ENCODE assay signal across 8 cellular contexts in the genomic region with DNA sequence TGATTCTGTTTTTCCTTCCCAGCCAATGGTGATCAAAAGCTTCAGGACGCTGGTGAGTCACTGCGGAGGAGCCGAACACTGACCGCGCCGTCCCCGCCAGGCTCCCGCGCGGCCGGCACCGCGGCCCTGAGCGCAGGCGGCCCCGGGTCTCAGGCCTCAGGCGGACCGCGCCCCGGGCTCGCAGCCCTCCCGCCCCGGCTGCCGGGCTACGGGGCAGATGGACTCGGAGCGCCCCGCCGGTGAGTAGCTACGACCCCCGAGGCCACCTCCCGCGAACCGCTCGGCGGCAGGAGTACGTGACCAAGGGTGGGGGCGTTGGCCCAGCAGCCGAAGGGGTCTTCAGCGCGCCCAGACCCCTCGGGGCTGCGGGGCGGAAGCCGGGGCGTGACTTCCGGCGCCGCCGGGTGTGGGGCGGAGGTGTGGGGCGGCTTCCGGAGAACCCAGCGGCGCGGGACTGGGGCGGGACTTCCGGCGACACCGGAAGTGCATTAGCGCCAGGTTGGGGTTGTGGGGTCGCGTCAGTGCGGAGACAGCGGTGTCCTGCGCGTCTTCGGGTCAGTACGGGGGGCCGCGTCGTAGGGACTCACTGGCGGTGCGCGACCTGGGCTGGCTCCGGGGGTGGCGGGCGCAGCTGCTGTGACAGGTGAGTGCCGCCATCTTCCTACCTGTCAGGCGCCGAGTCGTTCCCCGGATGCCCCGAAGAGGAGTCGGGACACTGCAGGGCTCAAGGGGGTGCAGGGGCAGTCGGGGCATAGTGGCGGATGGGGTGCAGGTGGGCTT. TPM values are rescaled to one million over a fixed set of nuclear protein-coding genes. Genes with fewer than 3 reads are reported as not detected.
DNase-seq lines count a peak whose midpoint lies in the region; ATAC-seq and TF ChIP-seq lines count a peak whose summit lies in the region.

A gene with protein sequence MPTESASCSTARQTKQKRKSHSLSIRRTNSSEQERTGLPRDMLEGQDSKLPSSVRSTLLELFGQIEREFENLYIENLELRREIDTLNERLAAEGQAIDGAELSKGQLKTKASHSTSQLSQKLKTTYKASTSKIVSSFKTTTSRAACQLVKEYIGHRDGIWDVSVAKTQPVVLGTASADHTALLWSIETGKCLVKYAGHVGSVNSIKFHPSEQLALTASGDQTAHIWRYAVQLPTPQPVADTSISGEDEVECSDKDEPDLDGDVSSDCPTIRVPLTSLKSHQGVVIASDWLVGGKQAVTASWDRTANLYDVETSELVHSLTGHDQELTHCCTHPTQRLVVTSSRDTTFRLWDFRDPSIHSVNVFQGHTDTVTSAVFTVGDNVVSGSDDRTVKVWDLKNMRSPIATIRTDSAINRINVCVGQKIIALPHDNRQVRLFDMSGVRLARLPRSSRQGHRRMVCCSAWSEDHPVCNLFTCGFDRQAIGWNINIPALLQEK (plus strand): TSS at position 60 of the 780 bp plus-strand sequence. CDS start 15,771 bp downstream, outside the sequence.

- DNase-seq in CD4-positive, CD25-positive, alpha-beta regulatory T cell = peak; percentile 86 to 92 (median 89)
- DNase-seq in NOMO-1 treated with DMSO at 0.1 percent for 48 hours (lab: John Stamatoyannopoulos, UW; ENCODE audit: unreplicated experiment) (peak; percentile 66), endothelial cell (ENCODE audit: low spot score) (peak; percentile 75), midbrain (lab: John Stamatoyannopoulos, UW) (peak; percentile 84)
- peak; percentile 49 for DNase-seq in activated CD8-positive, alpha-beta memory T cell treated with anti-CD3 and anti-CD28 coated beads, Interleukin-2, amount 50 U/mL, for 1 hour (ENCODE audit: extremely low read depth)
- DNase-seq in stimulated activated CD8-positive, alpha-beta memory T cell treated with anti-CD3 and anti-CD28 coated beads, Interleukin-15, amount 100 ng/mL, for 48 hours (ENCODE audit: low read depth in 2 of 2) = peak; percentile 82 to 83

- H3K27me3 Mint-ChIP-seq in CD4-positive, CD25-positive, alpha-beta regulatory T cell = no peaks in the 10 kb centered on the region
- H3K27me3 Mint-ChIP-seq in endothelial cell (ENCODE audit: unreplicated experiment) = peaks cover 15% of the 10 kb centered on the region

- H3K27ac ChIP-seq in CD4-positive, CD25-positive, alpha-beta regulatory T cell (ENCODE audit: insufficient read depth, low read length, poor library complexity, severe bottlenecking) = peak within 1 kb of the TSS; percentile 86

- no peaks in the 10 kb centered on the region for H3K9me3 ChIP-seq in CD4-positive, CD25-positive, alpha-beta regulatory T cell (ENCODE audit: control insufficient read depth in 2 of 2, low read length in 2 of 2)

- H3K9me3 Mint-ChIP-seq in CD4-positive, CD25-positive, alpha-beta regulatory T cell = no peaks in the 10 kb centered on the region
- no peaks in the 10 kb centered on the region for H3K9me3 Mint-ChIP-seq in endothelial cell (ENCODE audit: unreplicated experiment)

- TF ChIP-seq CTCF in endothelial cell (IDR thresholded peaks at IDR 0.05; ENCODE audit: unreplicated experiment) = no peak

- H3K36me3 ChIP-seq in CD4-positive, CD25-positive, alpha-beta regulatory T cell (ENCODE audit: control insufficient read depth, insufficient read depth, low read length) = peaks cover 14% of the 10 kb centered on the region

- peak within 1 kb of the TSS; percentile 93 to 99 (median 97) for H3K4me3 Mint-ChIP-seq in CD4-positive, CD25-positive, alpha-beta regulatory T cell
- peak within 1 kb of the TSS; percentile 98 for H3K4me3 Mint-ChIP-seq in endothelial cell (ENCODE audit: unreplicated experiment)

- peaks cover 36 to 89% (median 63%) of the 10 kb centered on the region in 4 donors for H3K4me1 Mint-ChIP-seq in CD4-positive, CD25-positive, alpha-beta regulatory T cell
- peaks cover 48% of the 10 kb centered on the region for H3K4me1 Mint-ChIP-seq in endothelial cell (ENCODE audit: unreplicated experiment)

- peak within 1 kb of the TSS; percentile 96 for H3K4me3 ChIP-seq in CD4-positive, CD25-positive, alpha-beta regulatory T cell (ENCODE audit: low read depth, low read length)

- no peaks in the 10 kb centered on the region for H3K36me3 Mint-ChIP-seq in CD4-positive, CD25-positive, alpha-beta regulatory T cell
- no peaks in the 10 kb centered on the region for H3K36me3 Mint-ChIP-seq in endothelial cell (ENCODE audit: low read depth, unreplicated experiment)

- H3K4me1 ChIP-seq in CD4-positive, CD25-positive, alpha-beta regulatory T cell (ENCODE audit: control insufficient read depth, insufficient read depth, low read length, poor library complexity, severe bottlenecking) = peaks cover 49% of the 10 kb centered on the region

- no peaks in the 10 kb centered on the region for H3K27me3 ChIP-seq in CD4-positive, CD25-positive, alpha-beta regulatory T cell (ENCODE audit: control insufficient read depth, insufficient read depth, low read length)

- H3K27ac Mint-ChIP-seq in CD4-positive, CD25-positive, alpha-beta regulatory T cell = peak within 1 kb of the TSS; percentile 93 to 97 (median 96)
- H3K27ac Mint-ChIP-seq in endothelial cell (ENCODE audit: unreplicated experiment) = peak within 1 kb of the TSS; percentile 94

- ATAC-seq in CD4-positive, CD25-positive, alpha-beta regulatory T cell (ENCODE audit: low read depth in 2 of 2) = peak; percentile 95 to 97
- ATAC-seq in GM19328 (IDR thresholded peaks at IDR 0.05; ENCODE audit: unreplicated experiment) (peak; percentile 91), HG03460 (IDR thresholded peaks at IDR 0.05; ENCODE audit: unreplicated experiment) (peak; percentile 90)

RNA-seq across cellular contexts. Expression of the gene that starts here (rescaled TPM):
- 31.6 TPM for total RNA-seq in CD4-positive, CD25-positive, alpha-beta regulatory T cell
- 10 to 100 TPM; 10.6 to 15.0 (median 12.2) TPM for polyA plus RNA-seq in CD4-positive, CD25-positive, alpha-beta regulatory T cell
- total RNA-seq in endothelial cell (ENCODE audit: unreplicated experiment) = 32.6 TPM

Comparison
In these comparisons a context has a peak if more than half of its experiments do, and no peak if none do; other contexts are left out.
1. Peak in every context shown above with its lines: DNase-seq, ATAC-seq, H3K4me3 ChIP-seq and H3K27ac ChIP-seq.